ENCODE assay signal across 37 cellular contexts in genomic region chr4:85221606-85222005, GRCh38.
"Had no signal": no experiment of that assay in that cellular context is flagged by ENCODE, and none has a peak within 500 bp of the region (broad histone marks: within the 10 kb centered on the region; RNA-seq: fewer than 3 reads in every experiment).

No MANE protein-coding gene starts in this region.

- DNase-seq: Karpas-422, Kasumi-1, KBM-7, KG1, MG63, MM.1S, MV-4-11, NCI-H1048, NCI-H1092, NCI-H1092 treated with DMSO at 0.1 percent for 48 hours, NCI-H1105, NCI-H1105 treated with DMSO at 0.1 percent for 48 hours, NCI-H1417, NCI-H1417 treated with DMSO at 0.1 percent for 48 hours, NCI-H1436, NCI-H1436 treated with DMSO at 0.1 percent for 48 hours, NCI-H146, NCI-H1694, NCI-H1694 treated with DMSO at 0.1 percent for 48 hours, NCI-H187, NCI-H187 treated with DMSO at 0.1 percent for 48 hours, NCI-H1930, NCI-H2029, NCI-H2029 treated with DMSO at 0.1 percent for 48 hours, NCI-H2081, NCI-H2081 treated with DMSO at 0.1 percent for 48 hours, NCI-H2107, NCI-H2171, NCI-H2171 treated with DMSO at 0.1 percent for 48 hours, NCI-H2227 treated with DMSO at 0.1 percent for 48 hours, NCI-H226, NCI-H345, NCI-H446, NCI-H446 treated with DMSO at 0.1 percent for 48 hours, NCI-H510A, NCI-H510A treated with DMSO at 0.1 percent for 48 hours had no signal

- H3K9me3 ChIP-seq: MG63 had no signal

- H3K4me3 ChIP-seq: MG63 had no signal

- H3K27ac ChIP-seq: KMS-11 had no signal

- H3K4me2 ChIP-seq: KMS-11 had no signal

- H3K27me3 ChIP-seq: MG63 had no signal

- H3K9ac ChIP-seq: KMS-11 had no signal

- H3K36me3 ChIP-seq: MG63 had no signal
